Comparison of ENCODE assay signal across 25 cellular contexts in genomic region chr1:39396671-39397070, GRCh38.
DNase-seq lines count a peak whose midpoint lies in the region; ATAC-seq, FAIRE-seq and TF ChIP-seq lines count a peak whose summit lies in the region.
"Had no signal": no experiment of that assay in that cellular context is flagged by ENCODE, and none has a peak within 500 bp of the region (broad histone marks: within the 10 kb centered on the region; RNA-seq: fewer than 3 reads in every experiment).

No MANE protein-coding gene starts in this region.

- peak overlapping the region; percentile 75 for H2BK5ac ChIP-seq in mesendoderm (ENCODE audit: low read length)

- H3K36me3 ChIP-seq in astrocyte (ENCODE audit: insufficient read depth, low read length): peaks cover 3% of the 10 kb centered on the region
- no peaks in the 10 kb centered on the region for H3K36me3 ChIP-seq in mesendoderm (ENCODE audit: control insufficient read depth, insufficient read depth, low read length)
- H3K36me3 ChIP-seq in tibial artery: no peaks in the 10 kb centered on the region
- no peaks in the 10 kb centered on the region for H3K36me3 ChIP-seq in hepatocyte (replicated peaks; ENCODE audit: insufficient read depth, low read depth)
- H3K36me3 ChIP-seq: HAP-1, suprapubic skin had no signal

- peak overlapping the region; percentile 57 for H3K56ac ChIP-seq in mesendoderm (ENCODE audit: low read length)

- H3K9ac ChIP-seq in astrocyte (ENCODE audit: low read length): no peak overlapping the region
- H3K9ac ChIP-seq in mesendoderm (ENCODE audit: low read length): no peak overlapping the region
- H3K9ac ChIP-seq: KMS-11 had no signal

- H3K27me3 ChIP-seq in astrocyte (ENCODE audit: insufficient read depth, low read length): no peaks in the 10 kb centered on the region
- no peaks in the 10 kb centered on the region for H3K27me3 ChIP-seq in mesendoderm (ENCODE audit: insufficient read depth, low read length, poor library complexity)
- H3K27me3 ChIP-seq in tibial artery: no peaks in the 10 kb centered on the region
- no peaks in the 10 kb centered on the region for H3K27me3 ChIP-seq in hepatocyte
- H3K27me3 ChIP-seq: suprapubic skin had no signal

- FAIRE-seq in astrocyte (lab: Jason Lieb, UNC): no peak
- FAIRE-seq: GM12891 had no signal

- H4K20me1 ChIP-seq in astrocyte (ENCODE audit: insufficient read depth, low read length): peaks cover 3% of the 10 kb centered on the region
- peaks cover 7% of the 10 kb centered on the region for H4K20me1 ChIP-seq in hepatocyte (ENCODE audit: insufficient read depth, poor library complexity, severe bottlenecking)

- H3K4me3 ChIP-seq in astrocyte (ENCODE audit: insufficient read depth, low read depth, low read length) (no peak overlapping the region), mesendoderm (ENCODE audit: low read length) (no peak overlapping the region), tibial artery (no peak overlapping the region), hepatocyte (no peak overlapping the region)
- H3K4me3 ChIP-seq: HAP-1, suprapubic skin had no signal

- H3K27ac ChIP-seq in astrocyte (ENCODE audit: low read depth, low read length): peak overlapping the region; percentile 84
- H3K27ac ChIP-seq in mesendoderm (ENCODE audit: low read depth, low read length): no peak overlapping the region
- H3K27ac ChIP-seq in tibial artery: peak overlapping the region; percentile 41 to 66
- no peak overlapping the region for H3K27ac ChIP-seq in hepatocyte
- H3K27ac ChIP-seq: KMS-11, suprapubic skin, WERI-Rb-1 had no signal

- H3K9me3 Mint-ChIP-seq in activated CD8-positive, alpha-beta memory T cell treated with anti-CD3 and anti-CD28 coated beads, Interleukin-2, amount 10 ng/mL, durations not matched to agents 7 days and 5 days (ENCODE audit: low read depth): no peaks in the 10 kb centered on the region
- no peaks in the 10 kb centered on the region for H3K9me3 Mint-ChIP-seq in astrocyte (ENCODE audit: unreplicated experiment)
- H3K9me3 Mint-ChIP-seq: activated CD4-positive, alpha-beta memory T cell treated with anti-CD3 and anti-CD28 coated beads for 36 hours; activated naive CD8-positive, alpha-beta T cell treated with anti-CD3 and anti-CD28 coated beads, Interleukin-2, amount 10 ng/mL, durations not matched to agents 7 days and 5 days had no signal

- H2AFZ ChIP-seq in astrocyte (ENCODE audit: low read depth, low read length) (no peak overlapping the region), hepatocyte (no peak overlapping the region)

- peaks cover 75% of the 10 kb centered on the region for H3K4me1 ChIP-seq in astrocyte (ENCODE audit: insufficient read depth, low read length)
- peaks cover 34% of the 10 kb centered on the region for H3K4me1 ChIP-seq in mesendoderm (ENCODE audit: control insufficient read depth, low read depth, low read length)
- peaks cover 5 to 83% (median 59%) of the 10 kb centered on the region in 4 donors for H3K4me1 ChIP-seq in tibial artery
- H3K4me1 ChIP-seq in hepatocyte (ENCODE audit: insufficient read depth): peaks cover 43% of the 10 kb centered on the region
- H3K4me1 ChIP-seq: HAP-1 had no signal

- H3K4me1 Mint-ChIP-seq in activated CD8-positive, alpha-beta memory T cell treated with anti-CD3 and anti-CD28 coated beads, Interleukin-2, amount 10 ng/mL, durations not matched to agents 7 days and 5 days: peaks cover 71% of the 10 kb centered on the region
- H3K4me1 Mint-ChIP-seq in astrocyte (ENCODE audit: low read depth, unreplicated experiment): peaks cover 78% of the 10 kb centered on the region

- no peak for TF ChIP-seq CTCF in astrocyte (IDR thresholded peaks at IDR 0.05; ENCODE audit: insufficient read depth, low read depth, low read length)
- TF ChIP-seq CTCF in tibial artery (IDR thresholded peaks at IDR 0.05): no peak
- TF ChIP-seq CTCF in hepatocyte (IDR thresholded peaks at IDR 0.05; ENCODE audit: poor library complexity): no peak

- H3K9me2 ChIP-seq in hepatocyte (replicated peaks; ENCODE audit: insufficient read depth): no peaks in the 10 kb centered on the region

- H3K79me2 ChIP-seq in astrocyte (ENCODE audit: insufficient read depth, low read length) (peaks cover 70% of the 10 kb centered on the region), mesendoderm (ENCODE audit: control insufficient read depth, insufficient read depth, low read length) (peaks cover 14% of the 10 kb centered on the region), hepatocyte (peaks cover 68% of the 10 kb centered on the region)

- H3K18ac ChIP-seq in mesendoderm (ENCODE audit: low read length): peak overlapping the region; percentile 98

- peak overlapping the region; percentile 79 for H2AK5ac ChIP-seq in mesendoderm (ENCODE audit: low read length)

- CTCF ChIA-PET in activated CD8-positive, alpha-beta memory T cell treated with anti-CD3 and anti-CD28 coated beads, Interleukin-2, amount 10 ng/mL, durations not matched to agents 7 days and 5 days (lab: Charles Lee): no interaction called here

- no peak overlapping the region for H3K4me3 Mint-ChIP-seq in activated CD8-positive, alpha-beta memory T cell treated with anti-CD3 and anti-CD28 coated beads, Interleukin-2, amount 10 ng/mL, durations not matched to agents 7 days and 5 days
- H3K4me3 Mint-ChIP-seq in astrocyte (ENCODE audit: unreplicated experiment): no peak overlapping the region
- H3K4me3 Mint-ChIP-seq: activated CD4-positive, alpha-beta memory T cell treated with anti-CD3 and anti-CD28 coated beads for 36 hours; activated naive CD8-positive, alpha-beta T cell treated with anti-CD3 and anti-CD28 coated beads, Interleukin-2, amount 10 ng/mL, durations not matched to agents 7 days and 5 days had no signal

- peaks cover 34% of the 10 kb centered on the region for H3K36me3 Mint-ChIP-seq in activated CD8-positive, alpha-beta memory T cell treated with anti-CD3 and anti-CD28 coated beads, Interleukin-2, amount 10 ng/mL, durations not matched to agents 7 days and 5 days
- peaks cover 4% of the 10 kb centered on the region for H3K36me3 Mint-ChIP-seq in astrocyte (ENCODE audit: low read depth, unreplicated experiment)

- DNase-seq in activated CD8-positive, alpha-beta memory T cell treated with anti-CD3 and anti-CD28 coated beads, Interleukin-2, amount 10 ng/mL, durations not matched to agents 7 days and 5 days: no peak
- no peak for DNase-seq in activated CD8-positive, alpha-beta memory T cell treated with anti-CD3 and anti-CD28 coated beads, Interleukin-2, amount 50 U/mL, for 48 hours
- DNase-seq in astrocyte (ENCODE audit: low read depth): no peak
- no peak for DNase-seq in mesendoderm
- no peak for DNase-seq in tibial artery
- DNase-seq in hepatocyte (ENCODE audit: low spot score): no peak
- no peak for DNase-seq in kidney tubule cell (ENCODE audit: low spot score)
- DNase-seq in NCI-H748 treated with DMSO at 0.1 percent for 48 hours (lab: John Stamatoyannopoulos, UW): no peak
- DNase-seq: 8988T; activated naive CD8-positive, alpha-beta T cell treated with anti-CD3 and anti-CD28 coated beads, Interleukin-2, amount 10 ng/mL, durations not matched to agents 7 days and 5 days; activated T-cell treated with anti-CD3 and anti-CD28 coated beads, Interleukin-2, amount 50 U/mL, for 48 hours; C1 segment of cervical spinal cord; DMS153; effector CD4-positive, alpha-beta T cell; NCI-H1092; NCI-H2081 treated with DMSO at 0.1 percent for 48 hours; NCI-H510A; Right ventricle myocardium superior; stimulated activated CD4-positive, alpha-beta T cell treated with anti-CD3 and anti-CD28 coated beads, Interleukin-4, amount 100 ng/mL, for 4 hours; WERI-Rb-1 had no signal

- H4K5ac ChIP-seq in mesendoderm (ENCODE audit: low read length): no peak overlapping the region

- peak overlapping the region; percentile 99 for H2BK120ac ChIP-seq in mesendoderm (ENCODE audit: low read depth, low read length)

- peak overlapping the region; percentile 99 for H3K4ac ChIP-seq in mesendoderm (ENCODE audit: low read depth, low read length)

- H3K23ac ChIP-seq in mesendoderm (ENCODE audit: low read length): no peak overlapping the region

- peaks cover 6% of the 10 kb centered on the region for H3K79me1 ChIP-seq in mesendoderm (ENCODE audit: low read length)

- H3K27ac Mint-ChIP-seq in activated CD8-positive, alpha-beta memory T cell treated with anti-CD3 and anti-CD28 coated beads, Interleukin-2, amount 10 ng/mL, durations not matched to agents 7 days and 5 days: peak overlapping the region; percentile 39
- peak overlapping the region; percentile 98 for H3K27ac Mint-ChIP-seq in astrocyte (ENCODE audit: unreplicated experiment)
- H3K27ac Mint-ChIP-seq: activated naive CD8-positive, alpha-beta T cell treated with anti-CD3 and anti-CD28 coated beads, Interleukin-2, amount 10 ng/mL, durations not matched to agents 7 days and 5 days had no signal

- H4K8ac ChIP-seq in mesendoderm (ENCODE audit: low read depth, low read length): no peak overlapping the region

- no peaks in the 10 kb centered on the region for H3K9me3 ChIP-seq in astrocyte (ENCODE audit: insufficient read depth, low read depth, low read length)
- no peaks in the 10 kb centered on the region for H3K9me3 ChIP-seq in tibial artery
- H3K9me3 ChIP-seq in hepatocyte (ENCODE audit: low read depth): no peaks in the 10 kb centered on the region
- H3K9me3 ChIP-seq: HAP-1, suprapubic skin had no signal

- intact Hi-C loops in tibial artery (cut with DNase I; ENCODE audit: low total_unique reads): no loop called here

- H3K4me2 ChIP-seq in astrocyte (ENCODE audit: low read length): peak overlapping the region; percentile 26
- no peak overlapping the region for H3K4me2 ChIP-seq in mesendoderm (ENCODE audit: low read length)
- H3K4me2 ChIP-seq in hepatocyte: no peak overlapping the region
- H3K4me2 ChIP-seq: KMS-11 had no signal

- peak overlapping the region; percentile 94 for H2BK15ac ChIP-seq in mesendoderm (replicated peaks; ENCODE audit: low read depth)

- ATAC-seq in activated CD8-positive, alpha-beta memory T cell treated with anti-CD3 and anti-CD28 coated beads, Interleukin-2, amount 10 ng/mL, durations not matched to agents 7 days and 5 days: no peak

- no peaks in the 10 kb centered on the region for H3K27me3 Mint-ChIP-seq in activated CD8-positive, alpha-beta memory T cell treated with anti-CD3 and anti-CD28 coated beads, Interleukin-2, amount 10 ng/mL, durations not matched to agents 7 days and 5 days
- H3K27me3 Mint-ChIP-seq in astrocyte (ENCODE audit: low read depth, unreplicated experiment): no peaks in the 10 kb centered on the region
- H3K27me3 Mint-ChIP-seq: activated CD4-positive, alpha-beta memory T cell treated with anti-CD3 and anti-CD28 coated beads for 36 hours; activated naive CD8-positive, alpha-beta T cell treated with anti-CD3 and anti-CD28 coated beads, Interleukin-2, amount 10 ng/mL, durations not matched to agents 7 days and 5 days had no signal

- WGBS in mesendoderm (ENCODE audit: extremely low coverage, insufficient coverage, low lambda C conversion rate): no CpG with 5 or more reads among the region's 5 CpGs
- WGBS in hepatocyte (ENCODE audit: low lambda C conversion rate, missing lambda C conversion rate): 92% methylated on average over 5 of the region's 5 CpGs

Comparison
In these comparisons a context has a peak if more than half of its experiments do, and no peak if none do; other contexts are left out.
1. H3K27ac ChIP-seq: peak in astrocyte (single experiment) and tibial artery (2 of 2); none in mesendoderm (single experiment) and hepatocyte (single experiment).